Comparison of ENCODE assay signal across 9 cellular contexts in genomic region chr3:185270262-185270955, GRCh38. TPM values are rescaled to one million over a fixed set of nuclear protein-coding genes. Genes with fewer than 3 reads are reported as not detected.
DNase-seq lines count a peak whose midpoint lies in the region; ATAC-seq and TF ChIP-seq lines count a peak whose summit lies in the region.
"Had no signal": no experiment of that assay in that cellular context is flagged by ENCODE, and none has a peak within 500 bp of the region (broad histone marks: within the 10 kb centered on the region; RNA-seq: fewer than 3 reads in every experiment).

No MANE protein-coding gene starts in this region.

- in situ Hi-C loops in transverse colon (cut with MboI; ENCODE audit: low pct_ligation_motif_present in 1 of 4, low pct_unique_long_range_greater_than_20kb in 1 of 4, low sequenced_read_pairs in 3 of 4), result no loop called here

- TF ChIP-seq CTCF in GM06990 (IDR thresholded peaks at IDR 0.05; ENCODE audit: insufficient read depth, low read length, poor library complexity, severe bottlenecking) (peak; percentile 52), transverse colon (IDR thresholded peaks at IDR 0.05) (peak; percentile 22 to 53 (median 43)), omental fat pad (IDR thresholded peaks at IDR 0.05) (no peak)

- TF ChIP-seq EP300 in Ishikawa (IDR thresholded peaks at IDR 0.05; ENCODE audit: borderline replicate concordance) (no peak), transverse colon (IDR thresholded peaks at IDR 0.05; ENCODE audit: low read depth) (no peak)

- intact Hi-C loops in transverse colon (cut with DNase I; ENCODE audit: low total_unique reads), result no loop called here
- intact Hi-C loops in activated CD4-positive, alpha-beta T cell treated with anti-CD3 and anti-CD28 coated beads, Interleukin-2, amount 10 ng/mL, durations not matched to agents 24 days and 14 days (cut with micrococcal nuclease), result no loop called here

- H3K4me1 ChIP-seq in transverse colon, result peaks cover 0 to 22% (median 4%) of the 10 kb centered on the region in 4 donors

- H3K9me3 Mint-ChIP-seq in activated CD4-positive, alpha-beta T cell treated with anti-CD3 and anti-CD28 coated beads, Interleukin-2, amount 10 ng/mL, durations not matched to agents 24 days and 14 days, result no peaks in the 10 kb centered on the region
- H3K9me3 Mint-ChIP-seq: T-cell had no signal

- H3K36me3 ChIP-seq in GM06990 (ENCODE audit: control insufficient read depth, insufficient read depth, low read length) (no peaks in the 10 kb centered on the region), transverse colon (no peaks in the 10 kb centered on the region)

- H3K27ac ChIP-seq in transverse colon, result no peak overlapping the region

- H3K27ac Mint-ChIP-seq in activated CD4-positive, alpha-beta T cell treated with anti-CD3 and anti-CD28 coated beads, Interleukin-2, amount 10 ng/mL, durations not matched to agents 24 days and 14 days, result no peak overlapping the region
- H3K27ac Mint-ChIP-seq: T-cell had no signal

- no peak overlapping the region for H3K4me3 Mint-ChIP-seq in activated CD4-positive, alpha-beta T cell treated with anti-CD3 and anti-CD28 coated beads, Interleukin-2, amount 10 ng/mL, durations not matched to agents 24 days and 14 days
- H3K4me3 Mint-ChIP-seq: T-cell had no signal

- H3K27me3 Mint-ChIP-seq in activated CD4-positive, alpha-beta T cell treated with anti-CD3 and anti-CD28 coated beads, Interleukin-2, amount 10 ng/mL, durations not matched to agents 24 days and 14 days, result peaks cover 17% of the 10 kb centered on the region

- no peak overlapping the region for H3K4me3 ChIP-seq in GM06990 (replicated peaks; ENCODE audit: low read depth, low read length)
- H3K4me3 ChIP-seq in transverse colon, result no peak overlapping the region

- peak; percentile 68 for TF ChIP-seq RAD21 in Ishikawa (IDR thresholded peaks at IDR 0.05; ENCODE audit: low read depth)

- ATAC-seq in omental fat pad (ENCODE audit: low FRiP score), result no peak
- no peak for ATAC-seq in HG03025 (IDR thresholded peaks at IDR 0.05; ENCODE audit: low FRiP score, unreplicated experiment)

- DNase-seq in GM06990 (ENCODE audit: extremely low read depth, insufficient read length) (no peak), RKO (ENCODE audit: low spot score) (peak; percentile 52), glomerular visceral epithelial cell (ENCODE audit: extremely low spot score) (peak; percentile 41), transverse colon (peak; percentile 26), omental fat pad (ENCODE audit: low spot score) (no peak)
- DNase-seq in activated CD4-positive, alpha-beta T cell treated with anti-CD3 and anti-CD28 coated beads, Interleukin-2, amount 10 ng/mL, durations not matched to agents 24 days and 14 days, result no peak
- DNase-seq: T-cell had no signal

- TF ChIP-seq POLR2A in transverse colon (IDR thresholded peaks at IDR 0.05), result no peak

- H3K9me3 ChIP-seq in transverse colon, result no peaks in the 10 kb centered on the region

- H3K4me1 Mint-ChIP-seq in activated CD4-positive, alpha-beta T cell treated with anti-CD3 and anti-CD28 coated beads, Interleukin-2, amount 10 ng/mL, durations not matched to agents 24 days and 14 days, result no peaks in the 10 kb centered on the region
- H3K4me1 Mint-ChIP-seq: T-cell had no signal

- H3K36me3 Mint-ChIP-seq in activated CD4-positive, alpha-beta T cell treated with anti-CD3 and anti-CD28 coated beads, Interleukin-2, amount 10 ng/mL, durations not matched to agents 24 days and 14 days (ENCODE audit: low read depth), result no peaks in the 10 kb centered on the region
- H3K36me3 Mint-ChIP-seq: T-cell had no signal

- 8 to 52% methylated on average over 2 to 4 of the region's 4 CpGs for WGBS in transverse colon (ENCODE audit: low coverage in 1 of 2), 2 donors

- H3K27me3 ChIP-seq in GM06990 (replicated peaks; ENCODE audit: control insufficient read depth, insufficient read depth, low read length) (no peaks in the 10 kb centered on the region), transverse colon (peaks cover 41% of the 10 kb centered on the region)

TF ChIP-seq in Ishikawa, 13 proteins besides CTCF, POLR2A, EP300 and RAD21:
- TF ChIP-seq TCF12 (IDR thresholded peaks at IDR 0.05; ENCODE audit: low read depth), result no peak
- no peak for TF ChIP-seq EGR1 (IDR thresholded peaks at IDR 0.05)
- TF ChIP-seq, protein P1, sequence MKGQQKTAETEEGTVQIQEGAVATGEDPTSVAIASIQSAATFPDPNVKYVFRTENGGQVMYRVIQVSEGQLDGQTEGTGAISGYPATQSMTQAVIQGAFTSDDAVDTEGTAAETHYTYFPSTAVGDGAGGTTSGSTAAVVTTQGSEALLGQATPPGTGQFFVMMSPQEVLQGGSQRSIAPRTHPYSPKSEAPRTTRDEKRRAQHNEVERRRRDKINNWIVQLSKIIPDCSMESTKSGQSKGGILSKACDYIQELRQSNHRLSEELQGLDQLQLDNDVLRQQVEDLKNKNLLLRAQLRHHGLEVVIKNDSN (IDR thresholded peaks at IDR 0.05), result no peak
- TF ChIP-seq CEBPB (IDR thresholded peaks at IDR 0.05), result no peak
- no peak for TF ChIP-seq TEAD4 (IDR thresholded peaks at IDR 0.05)
- TF ChIP-seq, protein P2, sequence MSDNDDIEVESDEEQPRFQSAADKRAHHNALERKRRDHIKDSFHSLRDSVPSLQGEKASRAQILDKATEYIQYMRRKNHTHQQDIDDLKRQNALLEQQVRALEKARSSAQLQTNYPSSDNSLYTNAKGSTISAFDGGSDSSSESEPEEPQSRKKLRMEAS (IDR thresholded peaks at IDR 0.05), result no peak
- TF ChIP-seq YY1 (IDR thresholded peaks at IDR 0.05; ENCODE audit: low read depth), result no peak
- no peak for TF ChIP-seq ZBTB7A (IDR thresholded peaks at IDR 0.05; ENCODE audit: low read depth)
- TF ChIP-seq TAF1 (IDR thresholded peaks at IDR 0.05; ENCODE audit: low read depth), result no peak
- TF ChIP-seq, protein P3, sequence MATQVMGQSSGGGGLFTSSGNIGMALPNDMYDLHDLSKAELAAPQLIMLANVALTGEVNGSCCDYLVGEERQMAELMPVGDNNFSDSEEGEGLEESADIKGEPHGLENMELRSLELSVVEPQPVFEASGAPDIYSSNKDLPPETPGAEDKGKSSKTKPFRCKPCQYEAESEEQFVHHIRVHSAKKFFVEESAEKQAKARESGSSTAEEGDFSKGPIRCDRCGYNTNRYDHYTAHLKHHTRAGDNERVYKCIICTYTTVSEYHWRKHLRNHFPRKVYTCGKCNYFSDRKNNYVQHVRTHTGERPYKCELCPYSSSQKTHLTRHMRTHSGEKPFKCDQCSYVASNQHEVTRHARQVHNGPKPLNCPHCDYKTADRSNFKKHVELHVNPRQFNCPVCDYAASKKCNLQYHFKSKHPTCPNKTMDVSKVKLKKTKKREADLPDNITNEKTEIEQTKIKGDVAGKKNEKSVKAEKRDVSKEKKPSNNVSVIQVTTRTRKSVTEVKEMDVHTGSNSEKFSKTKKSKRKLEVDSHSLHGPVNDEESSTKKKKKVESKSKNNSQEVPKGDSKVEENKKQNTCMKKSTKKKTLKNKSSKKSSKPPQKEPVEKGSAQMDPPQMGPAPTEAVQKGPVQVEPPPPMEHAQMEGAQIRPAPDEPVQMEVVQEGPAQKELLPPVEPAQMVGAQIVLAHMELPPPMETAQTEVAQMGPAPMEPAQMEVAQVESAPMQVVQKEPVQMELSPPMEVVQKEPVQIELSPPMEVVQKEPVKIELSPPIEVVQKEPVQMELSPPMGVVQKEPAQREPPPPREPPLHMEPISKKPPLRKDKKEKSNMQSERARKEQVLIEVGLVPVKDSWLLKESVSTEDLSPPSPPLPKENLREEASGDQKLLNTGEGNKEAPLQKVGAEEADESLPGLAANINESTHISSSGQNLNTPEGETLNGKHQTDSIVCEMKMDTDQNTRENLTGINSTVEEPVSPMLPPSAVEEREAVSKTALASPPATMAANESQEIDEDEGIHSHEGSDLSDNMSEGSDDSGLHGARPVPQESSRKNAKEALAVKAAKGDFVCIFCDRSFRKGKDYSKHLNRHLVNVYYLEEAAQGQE (IDR thresholded peaks at IDR 0.05; ENCODE audit: low read depth), result no peak
- TF ChIP-seq FOXM1 (IDR thresholded peaks at IDR 0.05; ENCODE audit: borderline replicate concordance, low read depth), result no peak
- TF ChIP-seq NFIC (IDR thresholded peaks at IDR 0.05), result no peak
- no peak for TF ChIP-seq CREB1 (IDR thresholded peaks at IDR 0.05; ENCODE audit: low read depth)
TF ChIP-seq in Ishikawa: peak in this region for 0.

RNA-seq across cellular contexts. Expression of gene EHHADH, which starts 16.6 kb away (rescaled TPM):
- total RNA-seq in transverse colon (10 to 100 TPM in 3 of 4 donors, 1 to 10 TPM in 1; 6.4 to 39.6 (median 14.3) TPM), omental fat pad (10 to 100 TPM in 2 of 4 donors, 1 to 10 TPM in 2; 6.3 to 11.0 (median 9.1) TPM)
- total RNA-seq in activated CD4-positive, alpha-beta T cell treated with anti-CD3 and anti-CD28 coated beads, Interleukin-2, amount 10 ng/mL, durations not matched to agents 24 days and 14 days, result 2.1 and 2.4 TPM in 2 replicates

Comparison
In these comparisons a context has a peak if more than half of its experiments do, and no peak if none do; other contexts are left out.
1. DNase-seq: peak in RKO (single experiment), glomerular visceral epithelial cell (single experiment) and transverse colon (single experiment); none in GM06990 (single experiment), omental fat pad (single experiment) and activated CD4-positive, alpha-beta T cell treated with anti-CD3 and anti-CD28 coated beads, Interleukin-2, amount 10 ng/mL, durations not matched to agents 24 days and 14 days (single experiment).
2. CTCF ChIP-seq: peak in GM06990 (single experiment) and transverse colon (5 of 5); none in omental fat pad (0 of 3).